16 cellular contexts compared by ENCODE assay signal in genomic region chr22:45120931-45121330, GRCh38.
"Had no signal": no experiment of that assay in that cellular context is flagged by ENCODE, and none has a peak within 500 bp of the region (broad histone marks: within the 10 kb centered on the region; RNA-seq: fewer than 3 reads in every experiment).

No MANE protein-coding gene starts in this region.

- H3K27me3 ChIP-seq: adrenal gland, right atrium auricular region, tibial nerve had no signal

- ATAC-seq: foreskin keratinocyte; natural killer cell; stimulated activated effector memory CD8-positive, alpha-beta T cell treated with anti-CD3 and anti-CD28 coated beads, Interleukin-12 subunit alpha, Interleukin-12 subunit beta, amount 100 ng/mL, for 72 hours had no signal

- H3K4me1 ChIP-seq: adrenal gland, foreskin keratinocyte, right atrium auricular region, tibial nerve had no signal

- H3K4me3 ChIP-seq: adrenal gland, esophagus muscularis mucosa, right atrium auricular region, skin epidermis, tibial nerve had no signal

- FAIRE-seq: islet of Langerhans, TTC549 had no signal

- DNase-seq: activated CD4-positive, alpha-beta T cell treated with anti-CD3 and anti-CD28 coated beads, Interleukin-2, amount 50 U/mL, for 1 hour; activated naive CD4-positive, alpha-beta T cell treated with anti-CD3 and anti-CD28 coated beads, Interleukin-2, amount 50 U/mL, for 16 hours; activated T-cell treated with anti-CD3 and anti-CD28 coated beads for 4 hours; adrenal gland; cerebellar nuclear complex; dermis blood vessel endothelial cell; endodermal cell; foreskin keratinocyte; natural killer cell had no signal

- H3K9me3 ChIP-seq: adrenal gland, right atrium auricular region had no signal

- H3K27ac ChIP-seq: adrenal gland, esophagus muscularis mucosa, foreskin keratinocyte, right atrium auricular region, skin epidermis, tibial nerve had no signal

- H3K36me3 ChIP-seq: adrenal gland, esophagus muscularis mucosa, right atrium auricular region, tibial nerve had no signal
